In genomic region chr19:38095411-38096308, GRCh38 we compare ENCODE assay signal across 8 cellular contexts.
DNase-seq lines count a peak whose midpoint lies in the region; ATAC-seq and TF ChIP-seq lines count a peak whose summit lies in the region.

No MANE protein-coding gene starts in this region.

- no peak overlapping the region for H3K4ac ChIP-seq in H9 (ENCODE audit: low read depth, low read length)

- peak; percentile 82 for TF ChIP-seq CTCF in AG09309 (IDR thresholded peaks at IDR 0.05; ENCODE audit: control insufficient read depth, insufficient read depth, low read depth, low read length, missing control alignments)
- TF ChIP-seq CTCF in H9 (conservative IDR thresholded peaks at IDR 0.05), result peak; percentile 85
- TF ChIP-seq CTCF in lower lobe of right lung (IDR thresholded peaks at IDR 0.05), result peak; percentile 70
- no peak for TF ChIP-seq CTCF in omental fat pad (IDR thresholded peaks at IDR 0.05)

- no peak overlapping the region for H4K8ac ChIP-seq in H9 (replicated peaks; ENCODE audit: insufficient read length, low read depth, low read length)

- no peak overlapping the region for H4K5ac ChIP-seq in H9 (ENCODE audit: insufficient read length, low read depth, low read length)

- H3K27me3 ChIP-seq in H9 (ENCODE audit: insufficient read depth, low read length), result no peaks in the 10 kb centered on the region
- H3K27me3 ChIP-seq in ectodermal cell (ENCODE audit: control insufficient read depth, insufficient read depth, low read length, poor library complexity, severe bottlenecking), result no peaks in the 10 kb centered on the region
- H3K27me3 ChIP-seq in lower lobe of right lung (ENCODE audit: low read depth), result no peaks in the 10 kb centered on the region

- H3K27ac Mint-ChIP-seq in H9, result peak overlapping the region in 2 of 3 experiments; percentile 65 to 90; a peak in 4 of 7 replicates

- H3T11ph ChIP-seq in H9 (ENCODE audit: low read length), result no peak overlapping the region

- H3K23me2 ChIP-seq in H9 (ENCODE audit: insufficient read length, low read depth, low read length, poor library complexity, severe bottlenecking), result no peaks in the 10 kb centered on the region

- no peak overlapping the region for H2AK5ac ChIP-seq in H9 (ENCODE audit: insufficient read length, low read length)

- H4K91ac ChIP-seq in H9 (ENCODE audit: insufficient read length, low read depth, low read length), result no peak overlapping the region

- H3K18ac ChIP-seq in H9 (ENCODE audit: insufficient read length, low read depth, low read length), result no peak overlapping the region

- no CpG with 5 or more reads among the region's 17 CpGs for WGBS in H9 (ENCODE audit: extremely low coverage, insufficient read length, low lambda C conversion rate)
- 65 to 66% methylated on average over 17 of the region's 17 CpGs for WGBS in ectodermal cell, 2 experiments

- peaks cover 19 to 35% (median 25%) of the 10 kb centered on the region in 3 experiments; a peak in 6 of 7 replicates for H3K36me3 Mint-ChIP-seq in H9 (ENCODE audit: insufficient read depth in 1 of 3, low read depth in 3 of 3)

- no peak overlapping the region for H2BK12ac ChIP-seq in H9 (ENCODE audit: insufficient read length, low read depth, low read length)

- H3K4me3 ChIP-seq in AG09309 (ENCODE audit: control insufficient read depth, low read depth, low read length) (no peak overlapping the region), ectodermal cell (ENCODE audit: insufficient read depth, low read depth, low read length) (no peak overlapping the region), lower lobe of right lung (no peak overlapping the region)

- intact Hi-C loops in lower lobe of right lung (cut with DNase I), result no loop called here

- H2AFZ ChIP-seq in H9 (ENCODE audit: low read length), result no peak overlapping the region

- H3K4me1 ChIP-seq in H9 (ENCODE audit: insufficient read depth, low read length) (no peaks in the 10 kb centered on the region), ectodermal cell (ENCODE audit: control insufficient read depth, insufficient read depth, low read length) (no peaks in the 10 kb centered on the region), lower lobe of right lung (no peaks in the 10 kb centered on the region)

- H3K23ac ChIP-seq in H9 (ENCODE audit: insufficient read length, low read depth, low read length), result no peak overlapping the region

- peaks cover 7 to 8% of the 10 kb centered on the region in 2 experiments for H3K9me3 Mint-ChIP-seq in H9

- no peaks in the 10 kb centered on the region for H4K20me1 ChIP-seq in H9 (ENCODE audit: control insufficient read depth, insufficient read depth, insufficient read length)

- H3K4me1 Mint-ChIP-seq in H9, result peaks cover 5 to 13% of the 10 kb centered on the region in 2 experiments

- H2BK20ac ChIP-seq in H9 (ENCODE audit: low read depth, low read length, poor library complexity, severe bottlenecking), result no peak overlapping the region

- no peak overlapping the region for H3K56ac ChIP-seq in H9 (ENCODE audit: insufficient read length, low read depth, low read length)

- no peak overlapping the region for H3K27ac ChIP-seq in H9 (ENCODE audit: insufficient read length, low read depth, low read length)
- peak overlapping the region; percentile 0 for H3K27ac ChIP-seq in ectodermal cell (ENCODE audit: insufficient read depth, low read depth, low read length, poor library complexity, severe bottlenecking)
- H3K27ac ChIP-seq in lower lobe of right lung, result no peak overlapping the region

- H3K14ac ChIP-seq in H9 (ENCODE audit: insufficient read depth, low read length), result no peak overlapping the region

- peaks cover 11% of the 10 kb centered on the region for H3K9me3 ChIP-seq in H9 (ENCODE audit: control insufficient read depth, low read depth, low read length)
- H3K9me3 ChIP-seq in ectodermal cell (ENCODE audit: control insufficient read depth, low read length), result no peaks in the 10 kb centered on the region
- no peaks in the 10 kb centered on the region for H3K9me3 ChIP-seq in lower lobe of right lung

- H3K36me3 ChIP-seq in ectodermal cell (ENCODE audit: control insufficient read depth, insufficient read depth, low read length) (peaks cover 11% of the 10 kb centered on the region), lower lobe of right lung (peaks cover 25% of the 10 kb centered on the region)

- H3K4me2 ChIP-seq in H9 (ENCODE audit: insufficient read depth, insufficient read length, low read length), result no peak overlapping the region

- ATAC-seq in lower lobe of right lung (peak; percentile 87 to 88), omental fat pad (ENCODE audit: low FRiP score) (no peak)

- H2BK15ac ChIP-seq in H9 (ENCODE audit: low read depth, low read length), result no peak overlapping the region

- H3K27me3 Mint-ChIP-seq in H9 (ENCODE audit: low read depth), result no peaks in the 10 kb centered on the region

- DNase-seq in AG09309 (ENCODE audit: low read depth), result peak; percentile 27
- DNase-seq in H9, result peak; percentile 83
- DNase-seq in NCI-H524 treated with DMSO at 0.1 percent for 48 hours (lab: John Stamatoyannopoulos, UW), result peak; percentile 62
- peak; percentile 47 for DNase-seq in activated CD4-positive, alpha-beta T cell treated with anti-CD3 and anti-CD28 coated beads, Interleukin-2, amount 50 U/mL, for 1 hour
- DNase-seq in lower lobe of right lung, result peak; percentile 78
- DNase-seq in stimulated activated CD8-positive, alpha-beta memory T cell treated with anti-CD3 and anti-CD28 coated beads, Interleukin-15, amount 100 ng/mL, for 1 hour (ENCODE audit: low read depth), result peak; percentile 16
- DNase-seq in omental fat pad (ENCODE audit: low spot score), result no peak

- no peak overlapping the region for H3K9ac ChIP-seq in H9 (ENCODE audit: extremely low read depth, insufficient read length, low read length)

- H2BK120ac ChIP-seq in H9 (ENCODE audit: low read depth, low read length, poor library complexity, severe bottlenecking), result no peak overlapping the region

- H3K79me2 ChIP-seq in H9 (ENCODE audit: insufficient read depth, low read length), result no peaks in the 10 kb centered on the region

- H3K4me3 Mint-ChIP-seq in H9, result no peak overlapping the region

- H2BK5ac ChIP-seq in H9 (ENCODE audit: insufficient read length, low read length), result no peak overlapping the region

- H3K79me1 ChIP-seq in H9 (ENCODE audit: insufficient read depth, low read depth, low read length, poor library complexity, severe bottlenecking), result no peaks in the 10 kb centered on the region

Comparison
In these comparisons a context has a peak if more than half of its experiments do, and no peak if none do; other contexts are left out.
1. CTCF ChIP-seq: peak in AG09309 (single experiment), H9 (single experiment) and lower lobe of right lung (single experiment); none in omental fat pad (0 of 3).